8 cellular contexts compared by ENCODE assay signal in genomic region chr2:203579131-203579643, GRCh38. TPM values are rescaled to one million over a fixed set of nuclear protein-coding genes. Genes with fewer than 3 reads are reported as not detected.
DNase-seq lines count a peak whose midpoint lies in the region; ATAC-seq and TF ChIP-seq lines count a peak whose summit lies in the region.

No MANE protein-coding gene starts in this region.

- ATAC-seq in GM21381 (IDR thresholded peaks at IDR 0.05; ENCODE audit: unreplicated experiment) (peak; percentile 94), HG03521 (IDR thresholded peaks at IDR 0.05; ENCODE audit: unreplicated experiment) (peak; percentile 83)

- CTCF ChIA-PET in GM10248 (lab: Yijun Ruan, JAX): no interaction called here

- H3K27ac ChIP-seq in VCaP: peak overlapping the region; percentile 77
- peak overlapping the region; percentile 27 for H3K27ac ChIP-seq in thymus (ENCODE audit: low read depth)

- H3K4me1 ChIP-seq in thymus (ENCODE audit: control insufficient read depth, insufficient read depth, low read length): peaks cover 3% of the 10 kb centered on the region

- TF ChIP-seq CTCF in GM10248 (IDR thresholded peaks at IDR 0.05; ENCODE audit: control extremely low read depth, extremely low read depth, low read depth, missing control alignments): no peak
- no peak for TF ChIP-seq CTCF in VCaP (conservative IDR thresholded peaks at IDR 0.05)

- DNase-seq in GM10248 (ENCODE audit: extremely low spot score) (peak; percentile 28), iPS DF 19.7 (ENCODE audit: low read depth, low spot score) (peak; percentile 12), NCI-H2081 (lab: John Stamatoyannopoulos, UW) (no peak), NCI-H2227 (lab: John Stamatoyannopoulos, UW; ENCODE audit: unreplicated experiment) (no peak)

- no peak overlapping the region for H3K4me3 ChIP-seq in thymus (ENCODE audit: low read length)

- 39% methylated on average over 2 of the region's 2 CpGs for WGBS in thymus

- POLR2A ChIA-PET in GM10248 (lab: Yijun Ruan, JAX): no interaction called here

- no peaks in the 10 kb centered on the region for H3K36me3 ChIP-seq in thymus (ENCODE audit: control insufficient read depth, insufficient read depth)

- no peaks in the 10 kb centered on the region for H3K9me3 ChIP-seq in thymus (ENCODE audit: control insufficient read depth)

- H3K27me3 ChIP-seq in thymus (ENCODE audit: control insufficient read depth, insufficient read depth): no peaks in the 10 kb centered on the region

RNA-seq across cellular contexts. Expression of gene RAPH1, which starts 44.1 kb away (rescaled TPM):
- 4.4 TPM for polyA plus RNA-seq in thymus

Comparison
In these comparisons a context has a peak if more than half of its experiments do, and no peak if none do; other contexts are left out.
1. DNase-seq: peak in GM10248 (single experiment) and iPS DF 19.7 (single experiment); none in NCI-H2081 (0 of 2) and NCI-H2227 (single experiment).